In genomic region chr5:51651889-51652288, GRCh38 we compare ENCODE assay signal across 19 cellular contexts.
A peak's percentile ranks its signal among the peaks of the same experiment; 100 is the strongest.
DNase-seq lines count a peak whose midpoint lies in the region; ATAC-seq and TF ChIP-seq lines count a peak whose summit lies in the region.
"Had no signal": no experiment of that assay in that cellular context is flagged by ENCODE, and none has a peak within 500 bp of the region (broad histone marks: within the 10 kb centered on the region; RNA-seq: fewer than 3 reads in every experiment).

No MANE protein-coding gene starts in this region.

- peak overlapping the region; percentile 40 for H3K27ac ChIP-seq in SJSA1

- H3K9me3 ChIP-seq in SJSA1 (replicated peaks) (no peaks in the 10 kb centered on the region), MG63 (no peaks in the 10 kb centered on the region)

- TF ChIP-seq CTCF in HFF-Myc (IDR thresholded peaks at IDR 0.05; ENCODE audit: low read depth, low read length, missing control alignments) = no peak
- no peak for TF ChIP-seq CTCF in fibroblast of the aortic adventitia (IDR thresholded peaks at IDR 0.05; ENCODE audit: insufficient read depth, low read length)

- ATAC-seq in GM18909 (IDR thresholded peaks at IDR 0.05; ENCODE audit: poor library complexity, unreplicated experiment) = no peak
- ATAC-seq in HG02852 (IDR thresholded peaks at IDR 0.05; ENCODE audit: unreplicated experiment) = no peak
- ATAC-seq: left colon, sciatic nerve had no signal

- H3K4me3 ChIP-seq in HFF-Myc (replicated peaks; ENCODE audit: low read depth, low read length) = no peak overlapping the region
- no peak overlapping the region for H3K4me3 ChIP-seq in SJSA1
- H3K4me3 ChIP-seq in fibroblast of the aortic adventitia (ENCODE audit: low read depth, low read length) = no peak overlapping the region
- H3K4me3 ChIP-seq in MG63 = no peak overlapping the region

- peak; percentile 26 for DNase-seq in HFF-Myc (ENCODE audit: extremely low read depth, low read depth)
- DNase-seq in SJSA1 (ENCODE audit: low read depth in 1 of 2, low spot score in 2 of 2) = peak in 1 of 2 experiments; percentile 49
- DNase-seq in fibroblast of the aortic adventitia (ENCODE audit: low read depth) = peak; percentile 41
- peak; percentile 80 for DNase-seq in renal cortical epithelial cell (ENCODE audit: low read depth)
- no peak for DNase-seq in MG63
- no peak for DNase-seq in islet precursor cell
- DNase-seq: activated B cell treated with CpG ODN at 0.5 μM for 24 hours; activated CD8-positive, alpha-beta memory T cell treated with anti-CD3 and anti-CD28 coated beads for 24 hours; caudate nucleus; COR-L47; effector CD8-positive, alpha-beta T cell; hippocampal formation; KBM-7; left colon; NCI-H1048; NCI-H526 had no signal

- H3K27me3 ChIP-seq in SJSA1 (replicated peaks) (no peaks in the 10 kb centered on the region), MG63 (no peaks in the 10 kb centered on the region)

- H3K36me3 ChIP-seq in SJSA1 (no peaks in the 10 kb centered on the region), MG63 (no peaks in the 10 kb centered on the region)

- H3K4me1 ChIP-seq in SJSA1 (replicated peaks) = peaks cover 29% of the 10 kb centered on the region

Comparison
In these comparisons a context has a peak if more than half of its experiments do, and no peak if none do; other contexts are left out.
1. DNase-seq: peak in HFF-Myc (single experiment), fibroblast of the aortic adventitia (single experiment) and renal cortical epithelial cell (single experiment); none in MG63 (single experiment) and islet precursor cell (single experiment).